ENCODE assay signal across 8 cellular contexts in the genomic region with DNA sequence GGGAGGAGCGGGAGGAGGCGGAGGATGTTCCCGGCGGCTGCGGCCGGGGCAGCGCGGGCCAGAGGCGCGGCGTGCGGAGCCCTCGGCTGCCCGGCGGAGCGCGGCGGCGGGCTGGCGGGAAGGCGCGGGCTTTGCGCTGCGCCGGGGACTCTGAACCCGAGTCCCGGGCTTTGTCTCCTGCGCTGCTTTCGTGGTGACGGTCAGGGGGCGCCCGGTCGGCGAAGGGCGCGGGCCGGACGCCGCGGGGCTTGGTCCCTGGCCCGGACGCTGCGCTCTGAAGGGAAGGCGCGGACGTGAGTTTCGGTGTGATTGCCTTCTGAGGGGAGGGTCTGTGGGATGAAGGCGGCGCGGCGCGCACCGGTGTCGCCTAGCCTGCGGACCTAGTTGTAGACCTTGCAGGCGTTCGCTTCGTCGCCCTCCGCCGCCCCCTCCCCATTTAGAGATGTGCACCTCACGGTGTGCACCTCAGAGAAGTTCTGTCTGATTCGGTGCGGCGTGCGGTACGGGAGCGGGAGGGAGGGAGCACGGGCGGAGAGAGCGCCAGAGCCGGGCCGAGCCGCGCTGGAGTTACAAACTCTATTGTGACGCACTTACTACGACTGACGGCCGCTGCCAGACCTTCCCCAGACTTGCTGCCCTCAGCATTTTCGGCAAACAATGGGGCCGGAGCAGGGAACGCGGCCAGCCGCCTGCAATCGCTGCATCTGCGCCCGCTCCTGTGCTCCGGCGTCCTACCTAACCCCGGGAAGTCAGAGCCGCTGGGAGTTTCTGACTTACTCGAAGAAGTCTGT. TPM values are rescaled to one million over a fixed set of nuclear protein-coding genes. Genes with fewer than 3 reads are reported as not detected.
DNase-seq lines count a peak whose midpoint lies in the region; ATAC-seq and TF ChIP-seq lines count a peak whose summit lies in the region.

No MANE protein-coding gene starts in this region.

- H3K36me3 Mint-ChIP-seq in activated CD4-positive, alpha-beta memory T cell treated with anti-CD3 and anti-CD28 coated beads for 36 hours: peaks cover 46% of the 10 kb centered on the region
- peaks cover 10% of the 10 kb centered on the region for H3K36me3 Mint-ChIP-seq in endothelial cell (ENCODE audit: low read depth, unreplicated experiment)
- H3K36me3 Mint-ChIP-seq in stimulated activated memory B cell treated with anti-CD40 and anti-IgM and Interleukin-4, amounts not matched to agents 10 μg/mL and 1 μg/mL and 100 μg/mL, for 72 hours: peaks cover 48% of the 10 kb centered on the region

- peaks cover 58% of the 10 kb centered on the region for H3K4me1 Mint-ChIP-seq in activated CD4-positive, alpha-beta memory T cell treated with anti-CD3 and anti-CD28 coated beads for 36 hours (ENCODE audit: low read depth)
- H3K4me1 Mint-ChIP-seq in endothelial cell (ENCODE audit: unreplicated experiment): peaks cover 12% of the 10 kb centered on the region
- H3K4me1 Mint-ChIP-seq in stimulated activated memory B cell treated with anti-CD40 and anti-IgM and Interleukin-4, amounts not matched to agents 10 μg/mL and 1 μg/mL and 100 μg/mL, for 72 hours: peaks cover 44% of the 10 kb centered on the region

- ATAC-seq in GM19467 (IDR thresholded peaks at IDR 0.05; ENCODE audit: unreplicated experiment): peak; percentile 7
- no peak for ATAC-seq in stimulated activated memory B cell treated with anti-CD40 and anti-IgM and Interleukin-4, amounts not matched to agents 10 μg/mL and 1 μg/mL and 100 μg/mL, for 72 hours
- no peak for ATAC-seq in GM18519 (IDR thresholded peaks at IDR 0.05; ENCODE audit: low FRiP score, unreplicated experiment)

- peak overlapping the region; percentile 78 for H3K4me3 ChIP-seq in AG09309 (ENCODE audit: control insufficient read depth, low read depth, low read length)

- H3K9me3 Mint-ChIP-seq in activated CD4-positive, alpha-beta memory T cell treated with anti-CD3 and anti-CD28 coated beads for 36 hours: no peaks in the 10 kb centered on the region
- no peaks in the 10 kb centered on the region for H3K9me3 Mint-ChIP-seq in endothelial cell (ENCODE audit: unreplicated experiment)
- H3K9me3 Mint-ChIP-seq in stimulated activated memory B cell treated with anti-CD40 and anti-IgM and Interleukin-4, amounts not matched to agents 10 μg/mL and 1 μg/mL and 100 μg/mL, for 72 hours: no peaks in the 10 kb centered on the region

- H3K27me3 Mint-ChIP-seq in activated CD4-positive, alpha-beta memory T cell treated with anti-CD3 and anti-CD28 coated beads for 36 hours: peaks cover 10% of the 10 kb centered on the region
- H3K27me3 Mint-ChIP-seq in endothelial cell (ENCODE audit: unreplicated experiment): peaks cover 23% of the 10 kb centered on the region
- H3K27me3 Mint-ChIP-seq in stimulated activated memory B cell treated with anti-CD40 and anti-IgM and Interleukin-4, amounts not matched to agents 10 μg/mL and 1 μg/mL and 100 μg/mL, for 72 hours: peaks cover 15% of the 10 kb centered on the region

- peak overlapping the region; percentile 33 for H3K27ac Mint-ChIP-seq in activated CD4-positive, alpha-beta memory T cell treated with anti-CD3 and anti-CD28 coated beads for 36 hours
- H3K27ac Mint-ChIP-seq in endothelial cell (ENCODE audit: unreplicated experiment): peak overlapping the region; percentile 87
- peak overlapping the region; percentile 91 for H3K27ac Mint-ChIP-seq in stimulated activated memory B cell treated with anti-CD40 and anti-IgM and Interleukin-4, amounts not matched to agents 10 μg/mL and 1 μg/mL and 100 μg/mL, for 72 hours

- CTCF ChIA-PET in activated CD4-positive, alpha-beta memory T cell treated with anti-CD3 and anti-CD28 coated beads for 36 hours (lab: Charles Lee): interaction anchor here (0.7 kb wide), 1 partner anchor 72 kb away, joined by 3 read pairs; no protein-coding TSS in a partner anchor

- POLR2A ChIA-PET in activated CD4-positive, alpha-beta memory T cell treated with anti-CD3 and anti-CD28 coated beads for 36 hours (lab: Charles Lee): no interaction called here

- TF ChIP-seq CTCF in AG09309 (IDR thresholded peaks at IDR 0.05; ENCODE audit: control insufficient read depth, insufficient read depth, low read depth, low read length, missing control alignments) (no peak), endothelial cell (IDR thresholded peaks at IDR 0.05; ENCODE audit: unreplicated experiment) (no peak)

- intact Hi-C loops in activated CD4-positive, alpha-beta memory T cell treated with anti-CD3 and anti-CD28 coated beads for 36 hours (cut with micrococcal nuclease): loop anchor here (5.0 kb wide), 1 partner anchor 446 kb away; the partner anchor contains the start of gene BUB1

- DNase-seq in AG09309 (ENCODE audit: low read depth): peak; percentile 28
- peak; percentile 58 for DNase-seq in NCI-H2227 treated with DMSO at 0.1 percent for 48 hours (lab: John Stamatoyannopoulos, UW)
- DNase-seq in activated CD4-positive, alpha-beta memory T cell treated with anti-CD3 and anti-CD28 coated beads for 36 hours: peak; percentile 54
- DNase-seq in endothelial cell (ENCODE audit: low spot score): peak; percentile 77
- peak; percentile 73 for DNase-seq in medulla oblongata (ENCODE audit: extremely low spot score)

- H3K4me3 Mint-ChIP-seq in activated CD4-positive, alpha-beta memory T cell treated with anti-CD3 and anti-CD28 coated beads for 36 hours: peak overlapping the region; percentile 90
- peak overlapping the region; percentile 94 for H3K4me3 Mint-ChIP-seq in endothelial cell (ENCODE audit: unreplicated experiment)
- peak overlapping the region; percentile 95 for H3K4me3 Mint-ChIP-seq in stimulated activated memory B cell treated with anti-CD40 and anti-IgM and Interleukin-4, amounts not matched to agents 10 μg/mL and 1 μg/mL and 100 μg/mL, for 72 hours

RNA-seq across cellular contexts. Expression of gene BCL2L11, which starts 2.1 kb away (rescaled TPM):
- 10 to 100 TPM; 21.9 to 25.6 TPM for total RNA-seq in activated CD4-positive, alpha-beta memory T cell treated with anti-CD3 and anti-CD28 coated beads for 36 hours
- total RNA-seq in endothelial cell (ENCODE audit: unreplicated experiment): 32.5 TPM

Comparison
In these comparisons a context has a peak if more than half of its experiments do, and no peak if none do; other contexts are left out.
1. H3K27ac Mint-ChIP-seq: peak in every context shown above with its lines; median percentile 91 in stimulated activated memory B cell treated with anti-CD40 and anti-IgM and Interleukin-4, amounts not matched to agents 10 μg/mL and 1 μg/mL and 100 μg/mL, for 72 hours; 87 in endothelial cell; 33 in activated CD4-positive, alpha-beta memory T cell treated with anti-CD3 and anti-CD28 coated beads for 36 hours.